ENCODE assay signal across 8 cellular contexts in the genomic region with DNA sequence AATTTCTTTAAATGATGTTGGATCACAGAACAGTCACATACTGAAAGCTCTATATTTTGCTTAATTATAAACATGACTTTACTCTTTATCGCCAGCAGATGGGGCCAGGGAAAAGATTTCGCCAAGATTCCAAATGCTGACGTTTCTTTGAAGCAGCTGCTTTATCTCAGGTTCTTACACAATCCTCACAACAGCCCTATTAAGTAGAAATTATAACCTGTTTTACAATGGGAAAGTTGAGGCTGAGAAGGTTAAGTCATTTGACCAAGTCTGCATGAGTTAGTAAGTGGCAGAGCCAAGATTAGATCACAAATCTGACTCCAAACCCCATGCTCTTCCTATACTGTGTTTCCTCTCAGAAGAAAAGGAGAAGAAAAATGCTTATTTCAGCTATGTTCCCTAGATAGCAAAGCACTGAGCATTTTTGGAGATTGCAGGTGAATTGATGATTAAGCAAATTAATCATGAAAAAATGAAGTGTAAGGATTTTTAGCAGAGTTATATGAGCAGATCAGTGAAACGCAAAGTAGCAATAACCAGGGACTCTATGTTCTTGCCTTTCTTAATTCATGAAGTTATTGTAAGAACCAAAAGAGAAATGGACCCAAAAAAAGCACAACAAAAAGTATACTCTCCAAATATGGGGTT.
DNase-seq lines count a peak whose midpoint lies in the region; ATAC-seq, FAIRE-seq and TF ChIP-seq lines count a peak whose summit lies in the region.

No MANE protein-coding gene starts in this region.

- peak; percentile 57 for TF ChIP-seq CTCF in kidney (IDR thresholded peaks at IDR 0.05; ENCODE audit: borderline replicate concordance, extremely low read depth, insufficient read depth)

- WGBS in aorta, 2 donors: 18 to 19% methylated on average over 4 of the region's 4 CpGs

- H3K27ac ChIP-seq in kidney (ENCODE audit: low read depth in 2 of 2, low read length in 2 of 2): no peak overlapping the region
- no peak overlapping the region for H3K27ac ChIP-seq in aorta (ENCODE audit: low read depth in 1 of 2, low read length in 2 of 2)

- H3K9ac ChIP-seq in kidney (ENCODE audit: low read length in 2 of 2): no peak overlapping the region

- no peak overlapping the region for H3K4me3 ChIP-seq in kidney (ENCODE audit: low read length in 2 of 2)
- H3K4me3 ChIP-seq in aorta (ENCODE audit: low read length in 2 of 2): no peak overlapping the region

- intact Hi-C loops in kidney (cut with DNase I) (no loop called here), aorta (cut with DNase I) (no loop called here)

- ATAC-seq in GM21390 (IDR thresholded peaks at IDR 0.05; ENCODE audit: unreplicated experiment): peak; percentile 66
- peak; percentile 64 for ATAC-seq in aorta (ENCODE audit: low FRiP score)
- ATAC-seq in HG03469 (IDR thresholded peaks at IDR 0.05; ENCODE audit: unreplicated experiment): no peak

- H3K36me3 ChIP-seq in kidney (ENCODE audit: control insufficient read depth in 1 of 2, insufficient read depth in 2 of 2, low read length in 2 of 2) (no peaks in the 10 kb centered on the region), aorta (ENCODE audit: control insufficient read depth in 1 of 2, insufficient read depth in 2 of 2, low read length in 1 of 2) (no peaks in the 10 kb centered on the region)

- FAIRE-seq in kidney (lab: Jason Lieb, UNC): peak; percentile 97

- peak; percentile 42 for DNase-seq in GF-D8 (lab: John Stamatoyannopoulos, UW)
- DNase-seq in Kasumi-1 (lab: John Stamatoyannopoulos, UW): peak; percentile 38 to 66
- DNase-seq in amniotic epithelial cell (ENCODE audit: low read depth): peak; percentile 91
- DNase-seq in kidney: no peak
- DNase-seq in aorta: no peak
- no peak for DNase-seq in activated CD4-positive, alpha-beta T cell treated with anti-CD3 and anti-CD28 coated beads, Interleukin-2, amount 50 U/mL, for 1 hour

- H3K9me3 ChIP-seq in kidney (ENCODE audit: control insufficient read depth in 1 of 2, low read length in 2 of 2) (peaks cover 0 to 5% of the 10 kb centered on the region in 2 donors), aorta (ENCODE audit: control insufficient read depth, low read length) (no peaks in the 10 kb centered on the region)

- no peaks in the 10 kb centered on the region for H3K27me3 ChIP-seq in aorta (ENCODE audit: control insufficient read depth in 1 of 2, insufficient read depth in 2 of 2, low read length in 1 of 2)

- H3K4me1 ChIP-seq in kidney (ENCODE audit: control insufficient read depth in 1 of 2, insufficient read depth in 1 of 2, low read depth in 1 of 2, low read length in 2 of 2): peaks cover 0 to 3% of the 10 kb centered on the region in 2 donors
- peaks cover 0 to 2% of the 10 kb centered on the region in 2 donors for H3K4me1 ChIP-seq in aorta (ENCODE audit: control insufficient read depth in 1 of 2, insufficient read depth in 2 of 2, low read length in 2 of 2)

Comparison
In these comparisons a context has a peak if more than half of its experiments do, and no peak if none do; other contexts are left out.
1. DNase-seq: peak in GF-D8 (single experiment), Kasumi-1 (2 of 2) and amniotic epithelial cell (single experiment); none in kidney (single experiment), aorta (0 of 2) and activated CD4-positive, alpha-beta T cell treated with anti-CD3 and anti-CD28 coated beads, Interleukin-2, amount 50 U/mL, for 1 hour (single experiment).